19 cellular contexts compared by ENCODE assay signal in genomic region chr16:78310196-78310595, GRCh38.
"Had no signal": no experiment of that assay in that cellular context is flagged by ENCODE, and none has a peak within 500 bp of the region (broad histone marks: within the 10 kb centered on the region; RNA-seq: fewer than 3 reads in every experiment).

No MANE protein-coding gene starts in this region.

- DNase-seq: activated B cell treated with CpG ODN at 0.5 μM for 24 hours; activated CD4-positive, alpha-beta memory T cell treated with anti-CD3 and anti-CD28 coated beads, Interleukin-2, amount 10 ng/mL, durations not matched to agents 7 days and 5 days; activated CD4-positive, alpha-beta T cell treated with anti-CD3 and anti-CD28 coated beads for 4 hours; activated effector memory CD4-positive, alpha-beta T cell treated with Interleukin-2 at 50 U/mL for 16 hours; activated naive CD4-positive, alpha-beta T cell treated with anti-CD3 and anti-CD28 coated beads, Interleukin-2, amount 10 ng/mL, durations not matched to agents 7 days and 5 days; activated T-cell treated with anti-CD3 and anti-CD28 coated beads, Interleukin-2, amount 50 U/mL, for 4 hours; dermis blood vessel endothelial cell; effector memory CD4-positive, alpha-beta T cell; esophagus squamous epithelium; occipital lobe; stimulated activated naive CD8-positive, alpha-beta T cell treated with anti-CD3 and anti-CD28 coated beads, Interleukin-15, Interleukin-2, amounts not matched to agents 100 U/mL and 50 U/mL, for 24 hours; T-cell; T-helper 9 cell; uterus had no signal

- H3K27me3 ChIP-seq: ascending aorta, esophagus squamous epithelium, tibial nerve, uterus had no signal

- H3K9me3 ChIP-seq: ascending aorta, esophagus squamous epithelium, tibial nerve, uterus had no signal

- ATAC-seq: T-cell had no signal

- H3K27me3 Mint-ChIP-seq: activated B cell treated with CpG ODN at 0.5 μM for 24 hours; activated CD4-positive, alpha-beta memory T cell treated with anti-CD3 and anti-CD28 coated beads, Interleukin-2, amount 10 ng/mL, durations not matched to agents 7 days and 5 days; activated naive CD4-positive, alpha-beta T cell treated with anti-CD3 and anti-CD28 coated beads, Interleukin-2, amount 10 ng/mL, durations not matched to agents 7 days and 5 days; progenitor cell of endocrine pancreas; T-cell had no signal

- H3K4me3 ChIP-seq: ascending aorta, esophagus squamous epithelium, tibial nerve, uterus had no signal

- H3K9me3 Mint-ChIP-seq: activated B cell treated with CpG ODN at 0.5 μM for 24 hours; activated CD4-positive, alpha-beta memory T cell treated with anti-CD3 and anti-CD28 coated beads, Interleukin-2, amount 10 ng/mL, durations not matched to agents 7 days and 5 days; activated naive CD4-positive, alpha-beta T cell treated with anti-CD3 and anti-CD28 coated beads, Interleukin-2, amount 10 ng/mL, durations not matched to agents 7 days and 5 days; activated T-cell treated with anti-CD3 and anti-CD28 coated beads, Interleukin-2, amount 50 U/mL, for 4 hours; nephron; T-cell had no signal

- H3K27ac ChIP-seq: ascending aorta, esophagus squamous epithelium, tibial nerve, uterus had no signal

- H3K36me3 ChIP-seq: ascending aorta, esophagus squamous epithelium, tibial nerve, uterus had no signal

- H3K4me3 Mint-ChIP-seq: activated B cell treated with CpG ODN at 0.5 μM for 24 hours; activated CD4-positive, alpha-beta memory T cell treated with anti-CD3 and anti-CD28 coated beads, Interleukin-2, amount 10 ng/mL, durations not matched to agents 7 days and 5 days; activated naive CD4-positive, alpha-beta T cell treated with anti-CD3 and anti-CD28 coated beads, Interleukin-2, amount 10 ng/mL, durations not matched to agents 7 days and 5 days; activated T-cell treated with anti-CD3 and anti-CD28 coated beads, Interleukin-2, amount 50 U/mL, for 4 hours; nephron; T-cell had no signal

- H3K36me3 Mint-ChIP-seq: activated naive CD4-positive, alpha-beta T cell treated with anti-CD3 and anti-CD28 coated beads, Interleukin-2, amount 10 ng/mL, durations not matched to agents 7 days and 5 days had no signal

- FAIRE-seq: bronchial epithelial cell had no signal

- H3K27ac Mint-ChIP-seq: activated B cell treated with CpG ODN at 0.5 μM for 24 hours; activated CD4-positive, alpha-beta memory T cell treated with anti-CD3 and anti-CD28 coated beads, Interleukin-2, amount 10 ng/mL, durations not matched to agents 7 days and 5 days; activated naive CD4-positive, alpha-beta T cell treated with anti-CD3 and anti-CD28 coated beads, Interleukin-2, amount 10 ng/mL, durations not matched to agents 7 days and 5 days; progenitor cell of endocrine pancreas; T-cell had no signal

- H3K4me1 ChIP-seq: ascending aorta, tibial nerve, uterus had no signal
